Comparison of ENCODE assay signal across 8 cellular contexts in genomic region chr11:33259869-33260268, GRCh38. TPM values are rescaled to one million over a fixed set of nuclear protein-coding genes. Genes with fewer than 3 reads are reported as not detected.
DNase-seq lines count a peak whose midpoint lies in the region; ATAC-seq, FAIRE-seq and TF ChIP-seq lines count a peak whose summit lies in the region.

No MANE protein-coding gene starts in this region.

- no peaks in the 10 kb centered on the region for H3K36me3 ChIP-seq in body of pancreas (replicated peaks in 1 of 2; ENCODE audit: insufficient read depth in 1 of 2, low read depth in 2 of 2)
- peaks cover 0 to 19% of the 10 kb centered on the region in 2 donors for H3K36me3 ChIP-seq in muscle layer of duodenum (ENCODE audit: control insufficient read depth in 1 of 2, insufficient read depth in 2 of 2, low read length in 2 of 2)

- H3K9me3 ChIP-seq in A549 (no peaks in the 10 kb centered on the region), body of pancreas (no peaks in the 10 kb centered on the region), muscle layer of duodenum (ENCODE audit: control insufficient read depth in 1 of 2, low read length in 2 of 2) (no peaks in the 10 kb centered on the region)

- peaks cover 42% of the 10 kb centered on the region for H3K4me1 ChIP-seq in A549
- H3K4me1 ChIP-seq in body of pancreas = peaks cover 58% of the 10 kb centered on the region
- peaks cover 13 to 38% of the 10 kb centered on the region in 2 donors for H3K4me1 ChIP-seq in muscle layer of duodenum (ENCODE audit: control insufficient read depth in 1 of 2, insufficient read depth in 2 of 2, low read length in 2 of 2)

- no peak for TF ChIP-seq CTCF in A549 (IDR thresholded peaks at IDR 0.05)
- no peak for TF ChIP-seq CTCF in body of pancreas (IDR thresholded peaks at IDR 0.05)

- intact Hi-C loops in body of pancreas (cut with DNase I) = loop anchor here (10.0 kb wide), 1 partner anchor 65 kb away; no protein-coding TSS in a partner anchor

- H3K27me3 ChIP-seq in body of pancreas = no peaks in the 10 kb centered on the region
- H3K27me3 ChIP-seq in muscle layer of duodenum (ENCODE audit: low read depth, low read length) = no peaks in the 10 kb centered on the region

- TF ChIP-seq EP300 in A549 (IDR thresholded peaks at IDR 0.05) = no peak

- no peak for TF ChIP-seq POLR2A in A549 (IDR thresholded peaks at IDR 0.05; ENCODE audit: low read length)
- no peak for TF ChIP-seq POLR2A in body of pancreas (IDR thresholded peaks at IDR 0.05)

- ATAC-seq in A549 = no peak
- ATAC-seq in body of pancreas = no peak

- 54% methylated on average over 2 of the region's 2 CpGs for WGBS in A549 (ENCODE audit: missing lambda C conversion rate)
- WGBS in body of pancreas, 2 donors = 10 to 27% methylated on average over 2 of the region's 2 CpGs

- POLR2A ChIA-PET in A549 (lab: Yijun Ruan, JAX) = no interaction called here
- POLR2A ChIA-PET in HEK293T (lab: Yijun Ruan, JAX) = interaction anchor here (0.6 kb wide), 1 partner anchor 95 kb away, joined by 3 read pairs; no protein-coding TSS in a partner anchor

- TF ChIP-seq RAD21 in A549 (conservative IDR thresholded peaks at IDR 0.05 in 1 of 2, IDR thresholded peaks at IDR 0.05 in 1 of 2) = no peak

- CTCF ChIA-PET in A549 (lab: Yijun Ruan, JAX) (interaction anchor here (1.0 to 1.1 kb wide), 2 partner anchors 70 to 111 kb away, joined by 3 read pairs; no protein-coding TSS in a partner anchor), HEK293T (lab: Yijun Ruan, JAX) (no interaction called here)

- peak overlapping the region; percentile 56 to 100; a peak in 3 of 6 replicates for H3K27ac ChIP-seq in A549
- peak overlapping the region in 3 of 4 donors; percentile 37 to 100 (median 100) for H3K27ac ChIP-seq in body of pancreas
- peak overlapping the region; percentile 100 for H3K27ac ChIP-seq in muscle layer of duodenum (ENCODE audit: low read length)

- FAIRE-seq in A549 (lab: Jason Lieb, UNC) = no peak
- no peak for FAIRE-seq in frontal cortex (lab: Jason Lieb, UNC)

- peak overlapping the region; percentile 94; the same call in 2 of the 3 replicates for H3K4me3 ChIP-seq in A549
- H3K4me3 ChIP-seq in body of pancreas = peak overlapping the region in 1 of 2 donors; percentile 14
- peak overlapping the region; percentile 89 to 99 for H3K4me3 ChIP-seq in muscle layer of duodenum (ENCODE audit: low read depth in 1 of 2, low read length in 2 of 2)

- no peak for DNase-seq in A549 (ENCODE audit: low read depth in 1 of 2, low spot score in 1 of 2)
- no peak for DNase-seq in HEK293T (ENCODE audit: extremely low spot score)
- DNase-seq in body of pancreas = no peak
- no peak for DNase-seq in NCI-H2227 (lab: John Stamatoyannopoulos, UW; ENCODE audit: unreplicated experiment)
- DNase-seq in frontal cortex (ENCODE audit: low spot score in 2 of 2) = no peak
- DNase-seq in NCI-H82 (lab: John Stamatoyannopoulos, UW) = no peak
- DNase-seq in GF-D8 (lab: John Stamatoyannopoulos, UW) = no peak

- peak overlapping the region; percentile 90 for H3K4me2 ChIP-seq in A549

TF ChIP-seq in A549, 52 proteins besides CTCF, POLR2A, EP300 and RAD21 (continues in another document):
- no peak for TF ChIP-seq NFE2L2 (conservative IDR thresholded peaks at IDR 0.05; ENCODE audit: low read length)
- TF ChIP-seq KDM1A (IDR thresholded peaks at IDR 0.05; ENCODE audit: low read depth) = no peak
- no peak for TF ChIP-seq ZFP36 (IDR thresholded peaks at IDR 0.05; ENCODE audit: borderline replicate concordance, partially characterized antibody)
- no peak for TF ChIP-seq MAFK (IDR thresholded peaks at IDR 0.05; ENCODE audit: partially characterized antibody)
- TF ChIP-seq EHF (CRISPR knock-in tag; IDR thresholded peaks at IDR 0.05) = no peak
- TF ChIP-seq PHF8 (IDR thresholded peaks at IDR 0.05; ENCODE audit: borderline replicate concordance, low read depth) = no peak
- no peak for TF ChIP-seq CHD4 (IDR thresholded peaks at IDR 0.05; ENCODE audit: borderline replicate concordance)
- TF ChIP-seq JUN (IDR thresholded peaks at IDR 0.05) = no peak
- TF ChIP-seq RFX5 (IDR thresholded peaks at IDR 0.05) = no peak
- no peak for TF ChIP-seq MAZ (IDR thresholded peaks at IDR 0.05; ENCODE audit: borderline replicate concordance, low read depth, low read length)
- TF ChIP-seq KDM5A (IDR thresholded peaks at IDR 0.05) = no peak
- TF ChIP-seq JUNB (IDR thresholded peaks at IDR 0.05) = no peak
- TF ChIP-seq ESRRA (IDR thresholded peaks at IDR 0.05; ENCODE audit: borderline replicate concordance, low read length) = no peak
- TF ChIP-seq HOXB5 (CRISPR knock-in tag; IDR thresholded peaks at IDR 0.05) = no peak
- no peak for TF ChIP-seq E2F6 (IDR thresholded peaks at IDR 0.05; ENCODE audit: borderline replicate concordance, low read depth)
- TF ChIP-seq NPAS2 (CRISPR knock-in tag; IDR thresholded peaks at IDR 0.05; ENCODE audit: borderline replicate concordance) = no peak
- no peak for TF ChIP-seq ATOH8 (CRISPR knock-in tag; IDR thresholded peaks at IDR 0.05; ENCODE audit: low read depth)

TF ChIP-seq in HEK293T, 16 proteins besides CTCF, POLR2A, EP300 and RAD21:
- TF ChIP-seq BHLHE40 (IDR thresholded peaks at IDR 0.05; ENCODE audit: borderline replicate concordance) (no peak), PKNOX1 (IDR thresholded peaks at IDR 0.05) (peak; percentile 85), SP1 (IDR thresholded peaks at IDR 0.05) (no peak), NFRKB (IDR thresholded peaks at IDR 0.05) (no peak), CTBP1 (IDR thresholded peaks at IDR 0.05; ENCODE audit: borderline replicate concordance) (peak; percentile 82), ELF4 (IDR thresholded peaks at IDR 0.05) (no peak), ARNT (IDR thresholded peaks at IDR 0.05) (peak; percentile 76)

RNA-seq across cellular contexts. Expression of gene HIPK3, which starts 2.7 kb away (rescaled TPM):
- 31.6 and 37.5 TPM in 2 replicates for polyA plus RNA-seq in A549 (2011; rRNA removed)
- polyA plus RNA-seq in A549 (2012; cell fraction: cytosol; rRNA removed) = 5.3 and 7.1 TPM in 2 replicates
- polyA plus RNA-seq in A549 (2012; cell fraction: nucleus; rRNA removed) = 4.5 and 6.0 TPM in 2 replicates
- 12.7 to 15.7 TPM (median 15.1 TPM) in 3 replicates for polyA plus RNA-seq in A549 (2017; fragmentation: RNase III; extraction: RNeasy Plus Mini Kit Qiagen cat#74134 plus additional on column Dnase treatment)
- 93.0 and 111 TPM in 2 replicates for polyA minus RNA-seq in A549 (2011; rRNA and poly(A)+ RNA removed)
- 10 to 100 TPM; 51.7 to 57.1 TPM for total RNA-seq in body of pancreas
- total RNA-seq in frontal cortex = 313 TPM
